Comparison of ENCODE assay signal across 10 cellular contexts in genomic region chr1:42932442-42932941, GRCh38. TPM values are rescaled to one million over a fixed set of nuclear protein-coding genes. Genes with fewer than 3 reads are reported as not detected.
DNase-seq lines count a peak whose midpoint lies in the region; ATAC-seq, FAIRE-seq and TF ChIP-seq lines count a peak whose summit lies in the region.
"Had no signal": no experiment of that assay in that cellular context is flagged by ENCODE, and none has a peak within 500 bp of the region (broad histone marks: within the 10 kb centered on the region; RNA-seq: fewer than 3 reads in every experiment).

No MANE protein-coding gene starts in this region.

- no peaks in the 10 kb centered on the region for H3K27me3 ChIP-seq in CD8-positive, alpha-beta memory T cell (ENCODE audit: insufficient read depth, low read length, poor library complexity, severe bottlenecking)
- no peaks in the 10 kb centered on the region for H3K27me3 ChIP-seq in K562 (ENCODE audit: control insufficient read depth in 2 of 2, insufficient read depth in 2 of 2, low read length in 2 of 2)
- H3K27me3 ChIP-seq in neural progenitor cell = no peaks in the 10 kb centered on the region

- ATAC-seq in HG03175 (IDR thresholded peaks at IDR 0.05; ENCODE audit: unreplicated experiment) (peak; percentile 8), K562 (no peak), HG03565 (IDR thresholded peaks at IDR 0.05; ENCODE audit: unreplicated experiment) (no peak), HG03095 (IDR thresholded peaks at IDR 0.05; ENCODE audit: unreplicated experiment) (no peak)

- H3K4me1 ChIP-seq in CD8-positive, alpha-beta memory T cell (ENCODE audit: insufficient read depth, low read length) = peaks cover 80% of the 10 kb centered on the region
- H3K4me1 ChIP-seq in K562 (replicated peaks in 1 of 2; ENCODE audit: control insufficient read depth in 2 of 2, insufficient read depth in 2 of 2, low read length in 2 of 2) = peaks cover 65 to 84% of the 10 kb centered on the region in 2 experiments
- H3K4me1 ChIP-seq in neural progenitor cell = peaks cover 6% of the 10 kb centered on the region

- DNase-seq in CD8-positive, alpha-beta memory T cell = no peak
- DNase-seq in K562 (ENCODE audit: extremely low read depth in 1 of 4, low spot score in 3 of 4) (no peak), neural progenitor cell (ENCODE audit: low spot score) (no peak), T-helper 9 cell (no peak), NOMO-1 treated with DMSO at 0.1 percent for 48 hours (lab: John Stamatoyannopoulos, UW; ENCODE audit: unreplicated experiment) (no peak)
- DNase-seq: caudate nucleus, NCI-H146 had no signal

- TF ChIP-seq RAD21 in K562 (CRISPR knock-in tag; conservative IDR thresholded peaks at IDR 0.05 in 1 of 2, IDR thresholded peaks at IDR 0.05 in 1 of 2) = no peak

- H3K36me3 ChIP-seq in CD8-positive, alpha-beta memory T cell (ENCODE audit: insufficient read depth, low read length) = peaks cover 39% of the 10 kb centered on the region
- peaks cover 93% of the 10 kb centered on the region for H3K36me3 ChIP-seq in K562 (ENCODE audit: control insufficient read depth, insufficient read depth, low read length)
- H3K36me3 ChIP-seq in neural progenitor cell = peaks cover 17% of the 10 kb centered on the region

- CTCF ChIA-PET in CD8-positive, alpha-beta memory T cell (lab: Charles Lee) = interaction anchor here (1.1 to 2.1 kb wide), 9 partner anchors 10 to 140 kb away, joined by 3 to 19 read pairs (median 7); no protein-coding TSS in a partner anchor
- CTCF ChIA-PET in K562 (lab: Yijun Ruan, JAX; ENCODE audit: low intra/inter-chr PET ratio) = interaction anchor here (2.8 kb wide), 1 partner anchor 141 kb away, joined by 32 read pairs; no protein-coding TSS in a partner anchor

- H3K4me3 ChIP-seq in CD8-positive, alpha-beta memory T cell (ENCODE audit: low read length) = peak overlapping the region; percentile 46
- H3K4me3 ChIP-seq in K562 (no peak overlapping the region), neural progenitor cell (no peak overlapping the region)

- peak overlapping the region; percentile 20; the same call in 1 of the 2 replicates for H3K4me2 ChIP-seq in K562 (ENCODE audit: insufficient read depth, low read length)
- no peak overlapping the region for H3K4me2 ChIP-seq in neural progenitor cell

- H3F3A ChIP-seq in neural progenitor cell (ENCODE audit: low read depth) = peaks cover 73% of the 10 kb centered on the region

- in situ Hi-C loops in K562 (cut with MboI) = no loop called here

- H3K9me3 Mint-ChIP-seq in CD8-positive, alpha-beta memory T cell = no peaks in the 10 kb centered on the region
- H3K9me3 Mint-ChIP-seq in neural progenitor cell = no peaks in the 10 kb centered on the region

- H3K27me3 Mint-ChIP-seq in CD8-positive, alpha-beta memory T cell = peaks cover 0 to 3% of the 10 kb centered on the region in 2 donors
- H3K27me3 Mint-ChIP-seq in neural progenitor cell (ENCODE audit: insufficient read depth, low read depth) = peaks cover 18% of the 10 kb centered on the region

- intact Hi-C loops in K562 (cut with micrococcal nuclease) = loop anchor here (10.0 kb wide), 1 partner anchor 248 kb away; the partner anchor contains the start of gene YBX1

- peaks cover 81 to 88% (median 86%) of the 10 kb centered on the region in 3 donors for H3K4me1 Mint-ChIP-seq in CD8-positive, alpha-beta memory T cell
- peaks cover 73% of the 10 kb centered on the region for H3K4me1 Mint-ChIP-seq in neural progenitor cell

- peaks cover 73% of the 10 kb centered on the region for H3K79me2 ChIP-seq in K562 (ENCODE audit: control insufficient read depth, insufficient read depth, low read length)
- peaks cover 84% of the 10 kb centered on the region for H3K79me2 ChIP-seq in neural progenitor cell (ENCODE audit: low read depth)

- no peaks in the 10 kb centered on the region for H3K9me3 ChIP-seq in CD8-positive, alpha-beta memory T cell (ENCODE audit: low read length)
- H3K9me3 ChIP-seq in K562 (replicated peaks; ENCODE audit: control insufficient read depth, insufficient read depth, low read depth, low read length) (no peaks in the 10 kb centered on the region), neural progenitor cell (ENCODE audit: low read depth) (no peaks in the 10 kb centered on the region)

- TF ChIP-seq EP300 in K562 (IDR thresholded peaks at IDR 0.05; ENCODE audit: low read length) = no peak

- POLR2A ChIA-PET in CD8-positive, alpha-beta memory T cell (lab: Charles Lee) = interaction anchor here (1.0 to 2.3 kb wide), 7 partner anchors 9 to 166 kb away, joined by 4 to 28 read pairs (median 7); partner anchors contain the start of genes C1orf50, P3H1 and SLC2A1
- POLR2A ChIA-PET in K562 (lab: Yijun Ruan, JAX) = interaction anchor here (0.6 to 1.6 kb wide), 5 partner anchors 9 to 115 kb away, joined by 3 to 4 read pairs (median 3); no protein-coding TSS in a partner anchor

- FAIRE-seq in K562 (lab: Jason Lieb, UNC) = no peak

- peak overlapping the region; percentile 89 to 99 (median 96) for H3K27ac Mint-ChIP-seq in CD8-positive, alpha-beta memory T cell
- H3K27ac Mint-ChIP-seq in neural progenitor cell = no peak overlapping the region

- no peak for TF ChIP-seq POLR2A in K562 (conservative IDR thresholded peaks at IDR 0.05)

- peak overlapping the region; percentile 63 to 88 (median 81) for H3K4me3 Mint-ChIP-seq in CD8-positive, alpha-beta memory T cell
- H3K4me3 Mint-ChIP-seq in neural progenitor cell = peak overlapping the region; percentile 44

- H3K9ac ChIP-seq in K562 (ENCODE audit: insufficient read depth in 1 of 2, low read depth in 2 of 2, low read length in 2 of 2) (peak overlapping the region in 1 of 2 experiments; percentile 80; a peak in 1 of 4 replicates), neural progenitor cell (no peak overlapping the region)

- 69% methylated on average over 5 of the region's 5 CpGs for whole genome bisulfite sequencing in K562 (ENCODE audit: insufficient coverage, low coverage, missing lambda C conversion rate)

- H3K9me1 ChIP-seq in K562 (ENCODE audit: control insufficient read depth, insufficient read depth, low read length) = peaks cover 34% of the 10 kb centered on the region

- no TSS peak for BruUV-seq in K562 (replicated peaks; lab: Mats Ljungman, UMichigan)

- peak overlapping the region; percentile 77 for H3K27ac ChIP-seq in CD8-positive, alpha-beta memory T cell (ENCODE audit: low read depth, low read length)
- H3K27ac ChIP-seq in K562 (ENCODE audit: extremely low read depth, low read depth, low read length) (peak overlapping the region; percentile 53; the same call in 1 of the 3 replicates), neural progenitor cell (peak overlapping the region; percentile 80)

- H2AFZ ChIP-seq in K562 (ENCODE audit: low read depth, low read length) = no peak overlapping the region
- H2AFZ ChIP-seq in neural progenitor cell (replicated peaks) = no peak overlapping the region

- H4K20me1 ChIP-seq in K562 (replicated peaks; ENCODE audit: control insufficient read depth, insufficient read depth, low read length) = peaks cover 43% of the 10 kb centered on the region
- H4K20me1 ChIP-seq in neural progenitor cell (ENCODE audit: low read depth) = peaks cover 100% of the 10 kb centered on the region

- TF ChIP-seq CTCF in K562 (IDR thresholded peaks at IDR 0.05 in 2 of 3, conservative IDR thresholded peaks at IDR 0.05 in 1 of 3; ENCODE audit: insufficient read depth in 2 of 3, low read depth in 1 of 3, low read length in 3 of 3) (no peak), neural progenitor cell (IDR thresholded peaks at IDR 0.05) (no peak)

- peaks cover 10 to 66% (median 16%) of the 10 kb centered on the region in 3 donors for H3K36me3 Mint-ChIP-seq in CD8-positive, alpha-beta memory T cell
- peaks cover 65% of the 10 kb centered on the region for H3K36me3 Mint-ChIP-seq in neural progenitor cell

TF ChIP-seq in K562, 482 proteins besides CTCF, POLR2A, EP300 and RAD21 (continues in another document):
- TF ChIP-seq ZNF263 (CRISPR knock-in tag; IDR thresholded peaks at IDR 0.05; ENCODE audit: borderline replicate concordance) (0 out of 2 replicates have a peak, but pooled peaks have one; percentile 19), CREB1 (IDR thresholded peaks at IDR 0.05) (no peak), CREB1 (CRISPR knock-in tag; IDR thresholded peaks at IDR 0.05) (0 out of 2 replicates have a peak, but pooled peaks have one; percentile 27)

RNA-seq across cellular contexts. Expression of gene SLC2A1, which starts 26.2 kb away (rescaled TPM):
- 100 to 1,000 TPM; 103 to 108 TPM for total RNA-seq in CD8-positive, alpha-beta memory T cell
- 42.6 TPM for polyA plus RNA-seq in CD8-positive, alpha-beta memory T cell
- 278 and 566 TPM in 2 replicates for total RNA-seq in K562 (2011; cell fraction: chromatin; rRNA removed; ENCODE audit: low replicate concordance)
- total RNA-seq in K562 (2011; cell fraction: nucleolus; rRNA removed) = 420 and 508 TPM in 2 replicates
- total RNA-seq in K562 (2011; cell fraction: nucleoplasm; rRNA removed) = 435 and 495 TPM in 2 replicates
- total RNA-seq in K562 (2014; rRNA removed) (93.1 and 145 TPM in 2 replicates), K562 (2014; rRNA removed; fragmentation: Illumina TruSeq; extraction: Trizol) (39.4 and 42.8 TPM in 2 replicates), K562 (2015; rRNA removed; fragmentation: Illumina TruSeq; extraction: Trizol) (34.9 and 37.4 TPM in 2 replicates), K562 (2021) (141 and 153 TPM in 2 replicates), neural progenitor cell (ENCODE audit: low replicate concordance) (303 and 720 TPM in 2 replicates)
- polyA plus RNA-seq in K562 (2011; rRNA removed) (53.4 and 142 TPM in 2 replicates), K562 (2014; fragmentation: Illumina TruSeq; extraction: Trizol) (73.4 and 73.6 TPM in 2 replicates), K562 (2014; fragmentation: Nextera tagmentation; extraction: Ambion mirVana) (10 to 100 TPM; 12.6 to 22.9 TPM), K562 (2014; rRNA removed) (48.0 and 52.8 TPM in 2 replicates)
- 95.7 and 144 TPM in 2 replicates for polyA plus RNA-seq in K562 (2011; cell fraction: cytosol; rRNA removed)
- 174 and 230 TPM in 2 replicates for polyA plus RNA-seq in K562 (2011; cell fraction: nucleus; rRNA removed)
- polyA plus RNA-seq in K562 (2012) = 54.8 and 81.2 TPM in 2 replicates
- 56.6 and 73.8 TPM in 2 replicates for polyA minus RNA-seq in K562 (2011; rRNA and poly(A)+ RNA removed)
- polyA minus RNA-seq in K562 (2011; cell fraction: cytosol; rRNA and poly(A)+ RNA removed) = 98.1 and 111 TPM in 2 replicates
- polyA minus RNA-seq in K562 (2011; cell fraction: nucleus; rRNA and poly(A)+ RNA removed) = 86.4 and 99.1 TPM in 2 replicates
